ENCODE assay signal across 16 cellular contexts in genomic region chr4:183610613-183611012, GRCh38. TPM values are rescaled to one million over a fixed set of nuclear protein-coding genes. Genes with fewer than 3 reads are reported as not detected.
A peak's percentile ranks its signal among the peaks of the same experiment; 100 is the strongest.
DNase-seq lines count a peak whose midpoint lies in the region; ATAC-seq lines count a peak whose summit lies in the region.
"Had no signal": no experiment of that assay in that cellular context is flagged by ENCODE, and none has a peak within 500 bp of the region (broad histone marks: within the 10 kb centered on the region; RNA-seq: fewer than 3 reads in every experiment).

No MANE protein-coding gene starts in this region.

- DNase-seq in AG08396 (ENCODE audit: low spot score) (peak; percentile 22), astrocyte of the hippocampus (ENCODE audit: low read depth, low spot score) (peak; percentile 23), islet precursor cell (peak; percentile 68), sciatic nerve (ENCODE audit: low spot score) (no peak), HuH-7 (ENCODE audit: low spot score) (no peak), ACHN (no peak), kidney tubule cell (ENCODE audit: low spot score) (no peak)
- DNase-seq: activated CD4-positive, alpha-beta T cell treated with anti-CD3 and anti-CD28 coated beads, Interleukin-2, amount 10 ng/mL, durations not matched to agents 24 days and 14 days; activated effector memory CD4-positive, alpha-beta T cell treated with anti-CD3 and anti-CD28 coated beads, Interleukin-2, amount 50 U/mL, for 16 hours; amygdala; effector memory CD4-positive, alpha-beta T cell; esophagus squamous epithelium; hippocampal formation; midbrain; T-cell had no signal

- in situ Hi-C loops in ACHN (cut with HindIII; ENCODE audit: low pct_ligation_motif_present, low pct_unique_long_range_greater_than_20kb, low sequenced_read_pairs), result no loop called here

- peak; percentile 94 for ATAC-seq in sciatic nerve
- no peak for ATAC-seq in HG02798 (IDR thresholded peaks at IDR 0.05; ENCODE audit: poor library complexity, unreplicated experiment)
- ATAC-seq: T-cell had no signal

- intact Hi-C loops in sciatic nerve (cut with DNase I), result no loop called here

RNA-seq across cellular contexts. Expression of gene RWDD4, which starts 48.4 kb away (rescaled TPM):
- total RNA-seq in sciatic nerve, result 16.0 TPM

RNA-seq across cellular contexts. Expression of gene TRAPPC11, which starts 48.5 kb away (rescaled TPM):
- 41.8 TPM for total RNA-seq in sciatic nerve

Comparison
In these comparisons a context has a peak if more than half of its experiments do, and no peak if none do; other contexts are left out.
1. DNase-seq: peak in AG08396 (single experiment), astrocyte of the hippocampus (single experiment) and islet precursor cell (single experiment); none in sciatic nerve (single experiment), HuH-7 (single experiment), ACHN (single experiment) and kidney tubule cell (single experiment).